18 cellular contexts compared by ENCODE assay signal in the genomic region with DNA sequence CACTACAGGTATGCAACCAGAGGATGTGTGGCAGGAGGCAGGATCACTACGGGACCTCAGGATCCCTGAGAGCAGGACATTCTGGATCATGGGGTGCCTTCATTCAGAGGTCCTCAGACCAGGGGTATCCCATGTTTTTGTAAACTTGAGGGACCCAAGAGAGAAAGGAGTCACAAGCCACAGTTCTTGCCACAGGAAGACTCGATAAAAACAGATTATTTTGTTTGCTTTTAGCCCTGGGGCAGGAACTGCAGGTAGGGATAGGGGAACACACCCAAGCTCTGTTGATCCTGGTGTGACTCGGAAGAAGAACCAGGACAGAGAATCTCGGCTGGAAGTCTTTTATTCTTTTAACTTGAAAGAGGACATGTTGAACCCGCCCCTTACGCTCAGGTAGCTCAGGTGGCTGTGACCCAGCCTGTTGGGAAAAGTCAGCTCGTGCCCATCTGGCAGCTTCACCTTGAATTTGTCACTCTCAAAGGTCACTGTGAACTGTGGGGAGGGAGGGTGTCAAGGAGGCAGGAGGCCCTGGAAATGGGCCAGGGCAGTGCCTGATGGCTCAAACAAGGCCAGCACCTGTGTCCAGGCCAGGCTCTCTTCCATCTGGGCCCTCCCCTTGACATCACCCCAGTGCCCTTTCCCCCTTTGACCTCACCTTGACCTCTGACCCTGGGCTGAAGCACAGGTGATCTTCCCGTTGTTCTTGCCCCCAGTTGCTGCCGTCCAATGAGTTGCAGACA. TPM values are rescaled to one million over a fixed set of nuclear protein-coding genes. Genes with fewer than 3 reads are reported as not detected.
DNase-seq lines count a peak whose midpoint lies in the region; ATAC-seq and TF ChIP-seq lines count a peak whose summit lies in the region.
"Had no signal": no experiment of that assay in that cellular context is flagged by ENCODE, and none has a peak within 500 bp of the region (broad histone marks: within the 10 kb centered on the region; RNA-seq: fewer than 3 reads in every experiment).

No MANE protein-coding gene starts in this region.

- H3K27ac ChIP-seq in PC-3 (ENCODE audit: low read length) (no peak overlapping the region), duodenal mucosa (ENCODE audit: low read depth, low read length) (peak overlapping the region; percentile 54), mucosa of rectum (ENCODE audit: low read depth in 2 of 2, low read length in 2 of 2) (peak overlapping the region; percentile 97), upper lobe of right lung (peak overlapping the region; percentile 77), mammary epithelial cell (ENCODE audit: insufficient read depth, low read depth, low read length) (no peak overlapping the region)

- H3K9ac ChIP-seq in PC-3 (ENCODE audit: low read length) (no peak overlapping the region), duodenal mucosa (ENCODE audit: low read depth in 1 of 2, low read length in 2 of 2) (peak overlapping the region; percentile 25 to 61), mucosa of rectum (ENCODE audit: low read depth in 1 of 2, low read length in 2 of 2) (peak overlapping the region; percentile 59 to 75), mammary epithelial cell (ENCODE audit: insufficient read depth, low read length) (no peak overlapping the region)

- H3F3A ChIP-seq in PC-3 (ENCODE audit: low read length, unreplicated experiment) = no peaks in the 10 kb centered on the region

- DNase-seq in PC-3 (peak; percentile 48), upper lobe of right lung (peak; percentile 78), DMS153 treated with DMSO at 0.1 percent for 48 hours (lab: John Stamatoyannopoulos, UW; ENCODE audit: unreplicated experiment) (no peak), NCI-H1417 (lab: John Stamatoyannopoulos, UW) (no peak), mammary epithelial cell (no peak)
- DNase-seq: activated CD8-positive, alpha-beta memory T cell treated with anti-CD3 and anti-CD28 coated beads for 24 hours; CD4-positive, alpha-beta T cell; GDM1; NCI-H1092 treated with DMSO at 0.1 percent for 48 hours; NCI-H446; SIG-M5; stimulated activated CD4-positive, alpha-beta T cell treated with anti-CD3 and anti-CD28 coated beads, Interleukin-4, amount 100 ng/mL, for 24 hours; stimulated activated naive CD4-positive, alpha-beta T cell treated with Interleukin-2 at 50 U/mL for 16 hours had no signal

- H3K4me2 ChIP-seq in PC-3 (ENCODE audit: low read length) (peak overlapping the region; percentile 16; the same call in 1 of the 2 replicates), mammary epithelial cell (ENCODE audit: insufficient read depth, low read depth, low read length) (no peak overlapping the region)

- H3K36me3 ChIP-seq in PC-3 (ENCODE audit: low read depth, low read length) (peaks cover 5% of the 10 kb centered on the region), duodenal mucosa (ENCODE audit: control insufficient read depth in 1 of 2, insufficient read depth in 2 of 2, low read length in 2 of 2) (peaks cover 9 to 22% of the 10 kb centered on the region in 2 donors), mucosa of rectum (ENCODE audit: control insufficient read depth in 2 of 2, insufficient read depth in 2 of 2, low read length in 2 of 2) (peaks cover 16 to 19% of the 10 kb centered on the region in 2 donors), upper lobe of right lung (peaks cover 33% of the 10 kb centered on the region), mammary epithelial cell (ENCODE audit: insufficient read depth, low read length) (no peaks in the 10 kb centered on the region)

- H3K27me3 ChIP-seq in PC-3 (ENCODE audit: low read length) = no peaks in the 10 kb centered on the region
- H3K27me3 ChIP-seq in duodenal mucosa (ENCODE audit: control insufficient read depth in 1 of 2, insufficient read depth in 2 of 2, low read length in 2 of 2) = no peaks in the 10 kb centered on the region
- H3K27me3 ChIP-seq in mucosa of rectum (ENCODE audit: control insufficient read depth in 2 of 2, insufficient read depth in 2 of 2, low read length in 2 of 2) = no peaks in the 10 kb centered on the region
- H3K27me3 ChIP-seq in upper lobe of right lung = no peaks in the 10 kb centered on the region
- H3K27me3 ChIP-seq in mammary epithelial cell (ENCODE audit: insufficient read depth, low read length) = no peaks in the 10 kb centered on the region

- H2AFZ ChIP-seq in PC-3 (ENCODE audit: low read length) = no peak overlapping the region
- no peak overlapping the region for H2AFZ ChIP-seq in mammary epithelial cell (ENCODE audit: low read depth, low read length)

- in situ Hi-C loops in mammary epithelial cell (cut with MboI; ENCODE audit: low sequenced_read_pairs in 2 of 2) = loop anchor here in 1 of 2 donors (5.0 kb wide), 1 partner anchor 38 kb away; no protein-coding TSS in a partner anchor

- no peaks in the 10 kb centered on the region for H3K9me3 ChIP-seq in PC-3 (ENCODE audit: low read length)
- no peaks in the 10 kb centered on the region for H3K9me3 ChIP-seq in duodenal mucosa (ENCODE audit: control insufficient read depth in 1 of 2, low read length in 2 of 2)
- no peaks in the 10 kb centered on the region for H3K9me3 ChIP-seq in mucosa of rectum (ENCODE audit: control insufficient read depth in 2 of 2, low read length in 2 of 2)
- no peaks in the 10 kb centered on the region for H3K9me3 ChIP-seq in upper lobe of right lung
- no peaks in the 10 kb centered on the region for H3K9me3 ChIP-seq in mammary epithelial cell (replicated peaks; ENCODE audit: insufficient read depth, low read length)

- WGBS in mammary epithelial cell (ENCODE audit: low coverage, missing lambda C conversion rate) = 83% methylated on average over 9 of the region's 9 CpGs

- ATAC-seq in PC-3 (peak; percentile 23; the same call in 1 of the 2 replicates), upper lobe of right lung (no peak)
- ATAC-seq: activated naive CD4-positive, alpha-beta T cell treated with anti-CD3 and anti-CD28 coated beads, Interleukin-2, amount 50 U/mL, for 72 hours had no signal

- POLR2A ChIA-PET in PC-3 (lab: Charles Lee; ENCODE audit: unreplicated experiment) = no interaction called here

- CTCF ChIA-PET in PC-3 (lab: Charles Lee) = interaction anchor here (0.6 to 1.5 kb wide), 2 partner anchors 22 to 522 kb away, joined by 3 to 16 read pairs; no protein-coding TSS in a partner anchor
- CTCF ChIA-PET in mammary epithelial cell (lab: Charles Lee; ENCODE audit: low non-redundant PET) = interaction anchor here (0.6 kb wide), 1 partner anchor 64 kb away, joined by 5 read pairs; no protein-coding TSS in a partner anchor

- H4K20me1 ChIP-seq in PC-3 (ENCODE audit: low read length) (0 out of 2 replicates have a peak, but pooled peaks cover 4% of the 10 kb centered on the region), mammary epithelial cell (ENCODE audit: insufficient read depth, low read length) (peaks cover 4% of the 10 kb centered on the region)

- H3K4me1 ChIP-seq in PC-3 (ENCODE audit: insufficient read depth, low read length) = peaks cover 24% of the 10 kb centered on the region
- H3K4me1 ChIP-seq in duodenal mucosa (ENCODE audit: control insufficient read depth in 1 of 2, insufficient read depth in 2 of 2, low read length in 2 of 2) = peaks cover 51 to 55% of the 10 kb centered on the region in 2 donors
- peaks cover 49 to 60% of the 10 kb centered on the region in 2 donors for H3K4me1 ChIP-seq in mucosa of rectum (ENCODE audit: control insufficient read depth in 2 of 2, insufficient read depth in 2 of 2, low read length in 2 of 2)
- peaks cover 47% of the 10 kb centered on the region for H3K4me1 ChIP-seq in upper lobe of right lung
- H3K4me1 ChIP-seq in mammary epithelial cell (ENCODE audit: insufficient read depth, low read length) = peaks cover 16% of the 10 kb centered on the region

- intact Hi-C loops in PC-3 (cut with micrococcal nuclease) = no loop called here
- intact Hi-C loops in upper lobe of right lung (cut with DNase I) = no loop called here
- intact Hi-C loops in mammary epithelial cell (cut with micrococcal nuclease) = loop anchor here (10.0 kb wide), 1 partner anchor 255 kb away; no protein-coding TSS in a partner anchor

- H3K79me2 ChIP-seq in PC-3 (ENCODE audit: low read length) = peaks cover 17% of the 10 kb centered on the region
- H3K79me2 ChIP-seq in mammary epithelial cell (ENCODE audit: insufficient read depth, low read length) = peaks cover 24% of the 10 kb centered on the region

- H3K9me2 ChIP-seq in PC-3 (replicated peaks; ENCODE audit: low read length) = no peaks in the 10 kb centered on the region

- BruUV-seq in PC-3 (replicated peaks; lab: Mats Ljungman, UMichigan) = no TSS peak
- no TSS peak for BruUV-seq in mammary epithelial cell (replicated peaks; lab: Mats Ljungman, UMichigan)

- dilution Hi-C loops in mammary epithelial cell (cut with HindIII; ENCODE audit: low sequenced_read_pairs) = loop anchor here (5.0 kb wide), 4 partner anchors 38 to 202 kb away; partner anchors contain the start of gene MFNG

- no peak overlapping the region for H3K4me3 ChIP-seq in PC-3 (ENCODE audit: low read length)
- H3K4me3 ChIP-seq in duodenal mucosa (ENCODE audit: low read depth in 1 of 2, low read length in 2 of 2) = peak overlapping the region in 1 of 2 donors; percentile 33
- peak overlapping the region; percentile 43 to 48 for H3K4me3 ChIP-seq in mucosa of rectum (ENCODE audit: low read length in 2 of 2)
- H3K4me3 ChIP-seq in upper lobe of right lung = no peak overlapping the region
- no peak overlapping the region for H3K4me3 ChIP-seq in mammary epithelial cell (replicated peaks in 1 of 3; ENCODE audit: insufficient read depth in 1 of 3, low read depth in 2 of 3, low read length in 3 of 3)

- no peak for TF ChIP-seq CTCF in PC-3 (conservative IDR thresholded peaks at IDR 0.05; ENCODE audit: low read depth, low read length)
- TF ChIP-seq CTCF in upper lobe of right lung (IDR thresholded peaks at IDR 0.05) = no peak
- no peak for TF ChIP-seq CTCF in mammary epithelial cell (conservative IDR thresholded peaks at IDR 0.05 in 1 of 2, IDR thresholded peaks at IDR 0.05 in 1 of 2; ENCODE audit: extremely low read depth in 1 of 2, insufficient read depth in 1 of 2, low read depth in 1 of 2, low read length in 2 of 2)

RNA-seq across cellular contexts. Expression of gene LGALS2, which starts 9.8 kb away (rescaled TPM):
- total RNA-seq in PC-3 (2014; rRNA removed) = not detected in 2 replicates
- 2.5 TPM for total RNA-seq in upper lobe of right lung
- not detected for total RNA-seq in mammary epithelial cell
- not detected for polyA plus RNA-seq in mammary epithelial cell
- not detected for polyA minus RNA-seq in mammary epithelial cell
- total RNA-seq: activated naive CD4-positive, alpha-beta T cell treated with anti-CD3 and anti-CD28 coated beads, Interleukin-2, amount 50 U/mL, for 72 hours; renal cortical epithelial cell had no signal

RNA-seq across cellular contexts. Expression of gene CDC42EP1, which starts 9.8 kb away (rescaled TPM):
- total RNA-seq in PC-3 (2014; rRNA removed) (43.9 and 47.4 TPM in 2 replicates), upper lobe of right lung (73.9 TPM), mammary epithelial cell (10 to 100 TPM; 17.5 to 98.4 TPM)
- polyA plus RNA-seq in mammary epithelial cell = 12.7 TPM
- polyA minus RNA-seq in mammary epithelial cell = 32.2 TPM
- total RNA-seq: CD4-positive, alpha-beta T cell had no signal

RNA-seq across cellular contexts. Expression of gene GGA1, which starts 38.5 kb away (rescaled TPM):
- total RNA-seq in PC-3 (2014; rRNA removed) = 49.1 and 55.7 TPM in 2 replicates
- total RNA-seq in upper lobe of right lung = 64.4 TPM
- total RNA-seq in mammary epithelial cell = 10 to 100 TPM; 33.8 to 60.2 TPM
- polyA plus RNA-seq in mammary epithelial cell = 26.7 TPM
- polyA minus RNA-seq in mammary epithelial cell = 56.2 TPM

RNA-seq across cellular contexts. Expression of gene CARD10, which starts 50.9 kb away (rescaled TPM):
- total RNA-seq in PC-3 (2014; rRNA removed) = 20.7 and 26.3 TPM in 2 replicates
- 17.0 TPM for total RNA-seq in upper lobe of right lung
- 100 to 1,000 TPM in 1 of 2 donors, 10 to 100 TPM in 1; 62.0 to 152 TPM for total RNA-seq in mammary epithelial cell
- 71.0 TPM for polyA plus RNA-seq in mammary epithelial cell
- 118 TPM for polyA minus RNA-seq in mammary epithelial cell
- total RNA-seq: mononuclear cell had no signal

Comparison
In these comparisons a context has a peak if more than half of its experiments do, and no peak if none do; other contexts are left out.
1. DNase-seq: peak in PC-3 (single experiment) and upper lobe of right lung (single experiment); none in DMS153 treated with DMSO at 0.1 percent for 48 hours (single experiment), NCI-H1417 (0 of 3) and mammary epithelial cell (single experiment).
2. H3K27ac ChIP-seq: peak in duodenal mucosa (single experiment), mucosa of rectum (2 of 2) and upper lobe of right lung (single experiment); none in PC-3 (single experiment) and mammary epithelial cell (single experiment).
3. H3K4me3 ChIP-seq: peak in mucosa of rectum (2 of 2); none in PC-3 (single experiment), upper lobe of right lung (single experiment) and mammary epithelial cell (0 of 3).
4. H3K9ac ChIP-seq: peak in duodenal mucosa (2 of 2) and mucosa of rectum (2 of 2); none in PC-3 (single experiment) and mammary epithelial cell (single experiment).